34 cellular contexts compared by ENCODE assay signal in the genomic region with DNA sequence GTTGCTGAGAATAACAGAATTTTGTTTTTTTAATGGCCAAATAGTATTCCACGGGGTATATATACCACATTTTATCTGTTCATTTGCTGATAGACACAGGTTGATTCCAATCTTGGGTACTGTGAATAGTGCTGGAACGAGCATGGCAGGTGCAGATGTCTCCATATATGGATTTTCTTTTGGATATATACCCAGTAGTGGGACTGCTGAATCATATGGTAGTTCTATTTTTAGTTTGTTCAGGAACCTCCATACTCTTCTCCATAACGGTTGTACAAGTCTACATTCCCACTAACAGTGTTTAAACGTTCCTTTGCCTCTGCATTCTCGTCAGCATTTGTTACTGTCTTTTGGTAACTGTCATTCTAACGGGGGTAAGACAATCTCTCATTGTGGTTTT.
"Had no signal": no experiment of that assay in that cellular context is flagged by ENCODE, and none has a peak within 500 bp of the region (broad histone marks: within the 10 kb centered on the region; RNA-seq: fewer than 3 reads in every experiment).

No MANE protein-coding gene starts in this region.

- H3K4me1 ChIP-seq: adrenal gland, body of pancreas had no signal

- H2AFZ ChIP-seq: PC-9 had no signal

- H3K4me2 ChIP-seq: PC-9 had no signal

- DNase-seq: activated CD4-positive, alpha-beta T cell treated with anti-CD3 and anti-CD28 coated beads for 36 hours; activated CD4-positive, alpha-beta T cell treated with anti-CD3 and anti-CD28 coated beads, Interleukin-2, amount 10 ng/mL, durations not matched to agents 7 days and 5 days; activated CD4-positive, alpha-beta T cell treated with anti-CD3 and anti-CD28 coated beads, Interleukin-2, amount 50 U/mL, for 48 hours; activated CD8-positive, alpha-beta T cell treated with anti-CD3 and anti-CD28 coated beads, Interleukin-2, amount 10 ng/mL, durations not matched to agents 7 days and 5 days; activated gamma-delta T cell treated with Interleukin-2 at 50 U/mL for 16 hours; activated naive CD4-positive, alpha-beta T cell treated with anti-CD3 and anti-CD28 coated beads for 36 hours; activated T-cell treated with anti-CD3 and anti-CD28 coated beads, Interleukin-2, amount 50 U/mL, for 24 hours; adrenal gland; body of pancreas; caudate nucleus; cerebellar nuclear complex; Kasumi-1; KG1; MG63; NCI-H1048; NCI-H1105 treated with DMSO at 0.1 percent for 48 hours; NCI-H1436; NCI-H1694; NCI-H1930; NCI-H2081 treated with DMSO at 0.1 percent for 48 hours; NCI-H226; NCI-H446 treated with DMSO at 0.1 percent for 48 hours; NCI-H524; NCI-H69; PC-9; Right ventricle myocardium superior; SW 1271; T-helper 1 cell; T-helper 2 cell; T-helper 9 cell had no signal

- H3K27ac ChIP-seq: adrenal gland, body of pancreas, PC-9 had no signal

- H3K27me3 ChIP-seq: adrenal gland, body of pancreas, MG63 had no signal

- FAIRE-seq: astrocyte, bronchial epithelial cell had no signal

- ATAC-seq: activated CD4-positive, alpha-beta T cell treated with anti-CD3 and anti-CD28 coated beads for 36 hours; activated CD8-positive, alpha-beta T cell treated with anti-CD3 and anti-CD28 coated beads, Interleukin-2, amount 10 ng/mL, durations not matched to agents 7 days and 5 days; activated naive CD4-positive, alpha-beta T cell treated with anti-CD3 and anti-CD28 coated beads, Interleukin-2, amount 50 U/mL, for 72 hours; body of pancreas; WTC11 had no signal

- H3K4me3 ChIP-seq: adrenal gland, body of pancreas, MG63, PC-9 had no signal

- H3K9me3 ChIP-seq: adrenal gland, body of pancreas, MG63 had no signal
